21 cellular contexts compared by ENCODE assay signal in the genomic region with DNA sequence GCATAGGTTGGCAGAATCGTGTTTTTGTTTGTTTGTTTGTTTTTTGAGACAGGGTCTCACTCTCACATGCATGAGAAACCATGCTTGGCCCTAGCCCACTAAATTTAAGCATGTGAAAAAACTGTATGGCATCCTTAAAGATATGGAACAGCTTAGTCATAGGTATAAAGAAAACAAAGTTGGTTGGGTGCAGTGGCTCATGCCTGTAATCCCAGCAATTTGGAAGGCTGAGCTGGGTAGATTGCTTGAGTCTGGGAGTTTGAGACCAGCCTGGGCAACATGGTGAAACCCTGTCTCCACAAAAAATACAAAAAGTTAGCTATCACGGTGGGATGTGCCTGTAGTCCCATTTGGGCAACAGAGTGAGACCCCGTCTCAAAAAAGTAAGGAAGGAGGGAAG. TPM values are rescaled to one million over a fixed set of nuclear protein-coding genes. Genes with fewer than 3 reads are reported as not detected.
DNase-seq lines count a peak whose midpoint lies in the region; ATAC-seq and TF ChIP-seq lines count a peak whose summit lies in the region.
"Had no signal": no experiment of that assay in that cellular context is flagged by ENCODE, and none has a peak within 500 bp of the region (broad histone marks: within the 10 kb centered on the region; RNA-seq: fewer than 3 reads in every experiment).

No MANE protein-coding gene starts in this region.

- in situ Hi-C loops in Caki2 (cut with HindIII; ENCODE audit: low pct_unique_long_range_greater_than_20kb, low sequenced_read_pairs) = no loop called here

- H3K4me1 ChIP-seq in HEK293 (ENCODE audit: control insufficient read depth, insufficient read depth, low read length) = no peaks in the 10 kb centered on the region
- H3K4me1 ChIP-seq in PC-3 (ENCODE audit: insufficient read depth, low read length) = no peaks in the 10 kb centered on the region

- ATAC-seq in PC-3 (no peak), GM19023 (IDR thresholded peaks at IDR 0.05; ENCODE audit: unreplicated experiment) (no peak)

- no peaks in the 10 kb centered on the region for H3K79me2 ChIP-seq in PC-3 (ENCODE audit: low read length)

- no peak for TF ChIP-seq CTCF in HEK293 (tag by site-specific recombination; IDR thresholded peaks at IDR 0.05)
- no peak for TF ChIP-seq CTCF in PC-3 (conservative IDR thresholded peaks at IDR 0.05; ENCODE audit: low read depth, low read length)
- no peak for TF ChIP-seq CTCF in fibroblast of pulmonary artery (IDR thresholded peaks at IDR 0.05; ENCODE audit: low read length, missing control alignments)
- TF ChIP-seq CTCF in GM10266 (IDR thresholded peaks at IDR 0.05; ENCODE audit: control insufficient read depth, insufficient read depth, low read depth, missing control alignments) = no peak

- no peak overlapping the region for H3K27ac ChIP-seq in HEK293 (ENCODE audit: extremely low read depth, low read depth, low read length)
- H3K27ac ChIP-seq in PC-3 (ENCODE audit: low read length) = no peak overlapping the region
- H3K27ac ChIP-seq: 22Rv1, C4-2B, SK-N-MC had no signal

- BruUV-seq in PC-3 (replicated peaks; lab: Mats Ljungman, UMichigan) = no TSS peak

- H3K4me3 ChIP-seq in HEK293 (ENCODE audit: low read depth, low read length) (no peak overlapping the region), PC-3 (ENCODE audit: low read length) (no peak overlapping the region), fibroblast of pulmonary artery (replicated peaks; ENCODE audit: low read depth, low read length) (no peak overlapping the region)
- H3K4me3 ChIP-seq: SK-N-MC had no signal

- CTCF ChIA-PET in HEK293 (lab: Yijun Ruan, JAX) = interaction anchor here (0.7 kb wide), 1 partner anchor 272 kb away, joined by 3 read pairs; no protein-coding TSS in a partner anchor
- CTCF ChIA-PET in PC-3 (lab: Charles Lee) = interaction anchor here (0.6 kb wide), 1 partner anchor 230 kb away, joined by 5 read pairs; no protein-coding TSS in a partner anchor

- H3K9ac ChIP-seq in PC-3 (ENCODE audit: low read length) = no peak overlapping the region

- no peak overlapping the region for H3K4me2 ChIP-seq in PC-3 (ENCODE audit: low read length)

- no peaks in the 10 kb centered on the region for H3K36me3 ChIP-seq in HEK293 (ENCODE audit: control insufficient read depth in 2 of 2, insufficient read depth in 1 of 2, low read length in 2 of 2)
- no peaks in the 10 kb centered on the region for H3K36me3 ChIP-seq in PC-3 (ENCODE audit: low read depth, low read length)

- no peaks in the 10 kb centered on the region for H3F3A ChIP-seq in PC-3 (ENCODE audit: low read length, unreplicated experiment)

- H3K9me2 ChIP-seq in PC-3 (replicated peaks; ENCODE audit: low read length) = no peaks in the 10 kb centered on the region

- no peaks in the 10 kb centered on the region for H4K20me1 ChIP-seq in PC-3 (ENCODE audit: low read length)

- no peaks in the 10 kb centered on the region for H3K27me3 ChIP-seq in PC-3 (ENCODE audit: low read length)

- peak; percentile 8 for DNase-seq in Caki2 (ENCODE audit: low read depth)
- peak; percentile 10 for DNase-seq in PC-3
- DNase-seq in fibroblast of pulmonary artery (ENCODE audit: low read depth) = peak; percentile 4
- no peak for DNase-seq in GM19240 (ENCODE audit: insufficient read length, low spot score)
- DNase-seq in GM10266 (ENCODE audit: extremely low spot score) = no peak
- DNase-seq in NCI-H748 (lab: John Stamatoyannopoulos, UW; ENCODE audit: unreplicated experiment) = no peak
- DNase-seq: AML-193, DMS 273 treated with DMSO at 0.1 percent for 48 hours, DND-41, MV-4-11, NCI-H1694 treated with DMSO at 0.1 percent for 48 hours, NCI-H510A, NCI-H82, OCI-M1, SHP77 had no signal

- no peak overlapping the region for H2AFZ ChIP-seq in PC-3 (ENCODE audit: low read length)

- intact Hi-C loops in PC-3 (cut with micrococcal nuclease) = no loop called here

- H3K9me3 ChIP-seq in HEK293 (ENCODE audit: control insufficient read depth, insufficient read depth, low read depth, low read length) (no peaks in the 10 kb centered on the region), PC-3 (ENCODE audit: low read length) (no peaks in the 10 kb centered on the region)

- POLR2A ChIA-PET in HEK293 (lab: Yijun Ruan, JAX) = no interaction called here
- POLR2A ChIA-PET in PC-3 (lab: Charles Lee; ENCODE audit: unreplicated experiment) = no interaction called here

TF ChIP-seq in HEK293, 187 proteins besides CTCF, POLR2A, EP300 and RAD21:
- TF ChIP-seq ZBTB17 (tag by site-specific recombination; IDR thresholded peaks at IDR 0.05) (peak; percentile 58), ZNF341 (tag by site-specific recombination; IDR thresholded peaks at IDR 0.05; ENCODE audit: low read depth) (no peak)
- TF ChIP-seq, protein P1, sequence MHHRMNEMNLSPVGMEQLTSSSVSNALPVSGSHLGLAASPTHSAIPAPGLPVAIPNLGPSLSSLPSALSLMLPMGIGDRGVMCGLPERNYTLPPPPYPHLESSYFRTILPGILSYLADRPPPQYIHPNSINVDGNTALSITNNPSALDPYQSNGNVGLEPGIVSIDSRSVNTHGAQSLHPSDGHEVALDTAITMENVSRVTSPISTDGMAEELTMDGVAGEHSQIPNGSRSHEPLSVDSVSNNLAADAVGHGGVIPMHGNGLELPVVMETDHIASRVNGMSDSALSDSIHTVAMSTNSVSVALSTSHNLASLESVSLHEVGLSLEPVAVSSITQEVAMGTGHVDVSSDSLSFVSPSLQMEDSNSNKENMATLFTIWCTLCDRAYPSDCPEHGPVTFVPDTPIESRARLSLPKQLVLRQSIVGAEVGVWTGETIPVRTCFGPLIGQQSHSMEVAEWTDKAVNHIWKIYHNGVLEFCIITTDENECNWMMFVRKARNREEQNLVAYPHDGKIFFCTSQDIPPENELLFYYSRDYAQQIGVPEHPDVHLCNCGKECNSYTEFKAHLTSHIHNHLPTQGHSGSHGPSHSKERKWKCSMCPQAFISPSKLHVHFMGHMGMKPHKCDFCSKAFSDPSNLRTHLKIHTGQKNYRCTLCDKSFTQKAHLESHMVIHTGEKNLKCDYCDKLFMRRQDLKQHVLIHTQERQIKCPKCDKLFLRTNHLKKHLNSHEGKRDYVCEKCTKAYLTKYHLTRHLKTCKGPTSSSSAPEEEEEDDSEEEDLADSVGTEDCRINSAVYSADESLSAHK (tag by site-specific recombination; IDR thresholded peaks at IDR 0.05) = no peak
- TF ChIP-seq, protein P2, sequence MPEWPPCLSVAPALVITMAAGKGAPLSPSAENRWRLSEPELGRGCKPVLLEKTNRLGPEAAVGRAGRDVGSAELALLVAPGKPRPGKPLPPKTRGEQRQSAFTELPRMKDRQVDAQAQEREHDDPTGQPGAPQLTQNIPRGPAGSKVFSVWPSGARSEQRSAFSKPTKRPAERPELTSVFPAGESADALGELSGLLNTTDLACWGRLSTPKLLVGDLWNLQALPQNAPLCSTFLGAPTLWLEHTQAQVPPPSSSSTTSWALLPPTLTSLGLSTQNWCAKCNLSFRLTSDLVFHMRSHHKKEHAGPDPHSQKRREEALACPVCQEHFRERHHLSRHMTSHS (tag by site-specific recombination; IDR thresholded peaks at IDR 0.05) = no peak
TF ChIP-seq in HEK293: peak in this region for 1.

RNA-seq across cellular contexts. Expression of a gene that starts 25.2 kb away (rescaled TPM):
- total RNA-seq in Caki2 (2014; rRNA removed; shearing (Covaris generic); ENCODE audit: low replicate concordance) = not detected in 2 replicates
- total RNA-seq in PC-3 (2014; rRNA removed) = not detected in 2 replicates
- total RNA-seq: RPMI7951 had no signal

RNA-seq across cellular contexts. Expression of a gene that starts 25.8 kb away (rescaled TPM):
- total RNA-seq in Caki2 (2014; rRNA removed; shearing (Covaris generic); ENCODE audit: low replicate concordance) = 160 and 201 TPM in 2 replicates
- total RNA-seq in PC-3 (2014; rRNA removed) = 62.2 and 107 TPM in 2 replicates

Comparison
In these comparisons a context has a peak if more than half of its experiments do, and no peak if none do; other contexts are left out.
1. DNase-seq: peak in Caki2 (single experiment), PC-3 (single experiment) and fibroblast of pulmonary artery (single experiment); none in GM19240 (single experiment), GM10266 (single experiment) and NCI-H748 (single experiment).